ENCODE assay signal across 11 cellular contexts in the genomic region with DNA sequence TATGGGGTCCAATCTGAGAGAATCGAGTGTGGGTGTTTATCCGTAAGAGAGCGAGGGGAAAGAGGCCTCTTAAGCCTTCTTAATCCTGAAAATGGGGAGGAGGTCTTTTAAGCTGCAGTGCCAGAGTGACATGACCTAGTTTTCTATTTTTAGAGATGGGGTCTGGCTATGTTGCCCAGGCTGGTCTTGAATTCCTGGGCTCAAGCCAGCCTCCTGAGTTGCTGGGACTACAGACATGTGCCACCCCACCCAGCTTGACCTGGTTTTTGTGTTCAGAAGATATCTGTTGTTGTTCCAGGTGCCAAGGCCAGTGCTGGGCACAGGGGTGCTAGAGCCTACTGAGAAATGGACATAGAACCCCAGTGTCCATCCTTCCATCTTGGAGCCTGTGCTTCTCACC. TPM values are rescaled to one million over a fixed set of nuclear protein-coding genes. Genes with fewer than 3 reads are reported as not detected.
DNase-seq lines count a peak whose midpoint lies in the region; FAIRE-seq and TF ChIP-seq lines count a peak whose summit lies in the region.
"Had no signal": no experiment of that assay in that cellular context is flagged by ENCODE, and none has a peak within 500 bp of the region (broad histone marks: within the 10 kb centered on the region; RNA-seq: fewer than 3 reads in every experiment).

No MANE protein-coding gene starts in this region.

- TF ChIP-seq POLR2A in H1 (IDR thresholded peaks at IDR 0.05; ENCODE audit: control extremely low read depth in 1 of 2, low read depth in 2 of 2, low read length in 2 of 2) = no peak

- POLR2A ChIA-PET in H1 (lab: Charles Lee; ENCODE audit: partially characterized antibody) = interaction anchor here (1.5 to 9.5 kb wide), 4 partner anchors 9 to 38 kb away, joined by 3 to 79 read pairs (median 28); partner anchors contain the start of genes ESRRA and PPP1R14B

- no peak for DNase-seq in H1 (ENCODE audit: low read depth in 1 of 2, low spot score in 2 of 2)
- no peak for DNase-seq in trophoblast cell
- no peak for DNase-seq in midbrain (lab: John Stamatoyannopoulos, UW)
- no peak for DNase-seq in dermis blood vessel endothelial cell
- DNase-seq in central memory CD4-positive, alpha-beta T cell = no peak
- DNase-seq: hippocampal formation, SJCRH30 had no signal

- no peak for FAIRE-seq in H1 (lab: Jason Lieb, UNC)

- TF ChIP-seq RAD21 in H1 (IDR thresholded peaks at IDR 0.05 in 1 of 2, conservative IDR thresholded peaks at IDR 0.05 in 1 of 2; ENCODE audit: low read depth in 2 of 2, low read length in 2 of 2) = no peak

- H3K27me3 ChIP-seq in DOHH2 (ENCODE audit: control insufficient read depth, low read length) (no peaks in the 10 kb centered on the region), OCI-LY1 (ENCODE audit: insufficient read depth, low read length) (no peaks in the 10 kb centered on the region), H1 (replicated peaks in 1 of 4; ENCODE audit: control insufficient read depth in 3 of 4, extremely low read depth in 1 of 4, insufficient read depth in 3 of 4, low read length in 3 of 4) (peaks cover 0 to 7% (median 0%) of the 10 kb centered on the region in 4 experiments; a peak in 3 of 7 replicates), trophoblast cell (ENCODE audit: insufficient read depth, low read length) (no peaks in the 10 kb centered on the region)
- H3K27me3 ChIP-seq: SJCRH30 had no signal

- H3K4me3 ChIP-seq in DOHH2 (ENCODE audit: low read length) (no peak overlapping the region; the same call in 1 of the 2 replicates), OCI-LY1 (ENCODE audit: low read depth, low read length, poor library complexity, severe bottlenecking) (no peak overlapping the region), H1 (ENCODE audit: extremely low read depth in 1 of 4, insufficient read depth in 2 of 4, low read depth in 3 of 4, low read length in 4 of 4) (no peak overlapping the region), trophoblast cell (ENCODE audit: low read depth, low read length) (no peak overlapping the region)

- CTCF ChIA-PET in H1 (lab: Charles Lee; ENCODE audit: partially characterized antibody) = interaction anchor here (0.6 to 11.4 kb wide), 8 partner anchors 13 to 69 kb away, joined by 3 to 134 read pairs (median 5); partner anchors contain the start of genes CATSPERZ, ESRRA, PRDX5 and TRMT112

- H3K18ac ChIP-seq in H1 (ENCODE audit: extremely low read depth, low read length) = no peak overlapping the region
- H3K18ac ChIP-seq in trophoblast cell (ENCODE audit: low read length) = no peak overlapping the region

- TF ChIP-seq EP300 in H1 (IDR thresholded peaks at IDR 0.05; ENCODE audit: borderline replicate concordance in 1 of 2, low read depth in 2 of 2, low read length in 2 of 2) = no peak

- no peak overlapping the region for H2AFZ ChIP-seq in OCI-LY1 (ENCODE audit: low read length)
- no peak overlapping the region for H2AFZ ChIP-seq in H1 (ENCODE audit: low read length)
- no peak overlapping the region for H2AFZ ChIP-seq in trophoblast cell (ENCODE audit: insufficient read depth, low read length, poor library complexity)

- H3F3A ChIP-seq in DOHH2 (ENCODE audit: control insufficient read depth, insufficient read depth) (peaks cover 2% of the 10 kb centered on the region; the same call in 1 of the 2 replicates), OCI-LY1 (ENCODE audit: insufficient read depth, low read length) (no peaks in the 10 kb centered on the region)

- H3K79me1 ChIP-seq in H1 (ENCODE audit: low read depth, low read length) (no peaks in the 10 kb centered on the region; the same call in 1 of the 2 replicates), trophoblast cell (ENCODE audit: low read length) (peaks cover 14% of the 10 kb centered on the region)

- H3K56ac ChIP-seq in H1 (replicated peaks; ENCODE audit: insufficient read length, low read depth, low read length) = no peak overlapping the region

- no peak overlapping the region for H4K12ac ChIP-seq in trophoblast cell (ENCODE audit: low read depth, low read length)

- H3K4me2 ChIP-seq in DOHH2 (ENCODE audit: low read length) (peak overlapping the region; percentile 82; the same call in 1 of the 2 replicates), OCI-LY1 (ENCODE audit: low read length) (0 out of 2 replicates have a peak overlapping the region, but pooled peaks have one; percentile 98), H1 (ENCODE audit: insufficient read depth in 1 of 2, low read depth in 2 of 2, low read length in 2 of 2) (no peak overlapping the region; a peak in 1 of 4 replicates), trophoblast cell (ENCODE audit: low read length) (no peak overlapping the region)

- no peaks in the 10 kb centered on the region; the same call in 1 of the 2 replicates for H3K36me3 ChIP-seq in DOHH2 (ENCODE audit: control insufficient read depth, low read length)
- H3K36me3 ChIP-seq in OCI-LY1 (ENCODE audit: insufficient read depth, low read length) = peaks cover 27% of the 10 kb centered on the region; the same call in 1 of the 2 replicates
- no peaks in the 10 kb centered on the region; a peak in 1 of 8 replicates for H3K36me3 ChIP-seq in H1 (ENCODE audit: control insufficient read depth in 2 of 4, insufficient read depth in 4 of 4, low read length in 3 of 4)
- H3K36me3 ChIP-seq in trophoblast cell (ENCODE audit: control insufficient read depth in 1 of 2, insufficient read depth in 2 of 2, low read length in 2 of 2) = peaks cover 14 to 18% of the 10 kb centered on the region in 2 experiments
- H3K36me3 ChIP-seq: SJCRH30 had no signal

- peaks cover 10% of the 10 kb centered on the region; the same call in 1 of the 2 replicates for H3K23me2 ChIP-seq in H1 (ENCODE audit: low read depth, low read length)

- peaks cover 12% of the 10 kb centered on the region for H3K79me2 ChIP-seq in DOHH2 (ENCODE audit: control insufficient read depth, low read length)
- no peaks in the 10 kb centered on the region for H3K79me2 ChIP-seq in OCI-LY1 (ENCODE audit: insufficient read depth, low read length)
- H3K79me2 ChIP-seq in H1 (ENCODE audit: control insufficient read depth in 1 of 2, insufficient read depth in 2 of 2, low read length in 2 of 2) = no peaks in the 10 kb centered on the region
- H3K79me2 ChIP-seq in trophoblast cell (ENCODE audit: control insufficient read depth, insufficient read depth, low read length, poor library complexity) = peaks cover 7% of the 10 kb centered on the region

- H4K91ac ChIP-seq in H1 (replicated peaks; ENCODE audit: insufficient read length, low read length) (peak overlapping the region; percentile 60), trophoblast cell (ENCODE audit: low read depth, low read length) (no peak overlapping the region)

- 93% methylated on average over 3 of the region's 3 CpGs; no CpG with 5 or more reads in 1 of the 2 experiments for WGBS in H1 (ENCODE audit: extremely low coverage in 1 of 2, insufficient coverage in 1 of 2, insufficient read length in 1 of 2, insufficient replicate concordance in 2 of 2, low coverage in 1 of 2, low lambda C conversion rate in 2 of 2, missing lambda C conversion rate in 1 of 2), 2 experiments
- no CpG with 5 or more reads among the region's 3 CpGs for WGBS in trophoblast cell (ENCODE audit: extremely low coverage, insufficient coverage, insufficient read length)

- H3K4me1 ChIP-seq in DOHH2 (ENCODE audit: control insufficient read depth, low read length) (peaks cover 19% of the 10 kb centered on the region), OCI-LY1 (ENCODE audit: insufficient read depth, low read length, severe bottlenecking) (peaks cover 17% of the 10 kb centered on the region), H1 (replicated peaks in 1 of 4; ENCODE audit: control insufficient read depth in 3 of 4, insufficient read depth in 4 of 4, low read length in 3 of 4) (peaks cover 0 to 8% (median 4%) of the 10 kb centered on the region in 4 experiments; a peak in 4 of 7 replicates), trophoblast cell (ENCODE audit: control insufficient read depth in 1 of 2, insufficient read depth in 2 of 2, low read length in 2 of 2) (peaks cover 14 to 18% of the 10 kb centered on the region in 2 experiments)
- H3K4me1 ChIP-seq: SJCRH30 had no signal

- H3K4ac ChIP-seq in H1 (replicated peaks; ENCODE audit: insufficient read length, low read depth, low read length) (no peak overlapping the region), trophoblast cell (ENCODE audit: low read depth, low read length) (no peak overlapping the region)

- H2BK20ac ChIP-seq in H1 (ENCODE audit: low read length) = no peak overlapping the region

- H2AK5ac ChIP-seq in H1 (ENCODE audit: low read depth, low read length) (no peak overlapping the region), trophoblast cell (ENCODE audit: low read length) (peak overlapping the region; percentile 50)

- no peak overlapping the region for H2BK15ac ChIP-seq in H1 (ENCODE audit: low read length)

- H3K9me2 ChIP-seq in DOHH2 (replicated peaks; ENCODE audit: control insufficient read depth, low read length) = no peaks in the 10 kb centered on the region
- no peaks in the 10 kb centered on the region for H3K9me2 ChIP-seq in OCI-LY1 (ENCODE audit: low read depth, low read length)

- H3K23ac ChIP-seq in H1 (ENCODE audit: insufficient read length) = no peak overlapping the region
- H3K23ac ChIP-seq in trophoblast cell (ENCODE audit: low read length) = no peak overlapping the region

- H3K27ac ChIP-seq in DOHH2 (ENCODE audit: low read depth, low read length) (no peak overlapping the region), OCI-LY1 (ENCODE audit: low read depth, low read length, poor library complexity, severe bottlenecking) (no peak overlapping the region), H1 (ENCODE audit: low read depth, low read length) (no peak overlapping the region), trophoblast cell (ENCODE audit: low read depth, low read length) (no peak overlapping the region)
- H3K27ac ChIP-seq: SJCRH30 had no signal

- H3K9ac ChIP-seq in OCI-LY1 (ENCODE audit: low read length) = no peak overlapping the region; the same call in 1 of the 2 replicates
- no peak overlapping the region for H3K9ac ChIP-seq in H1 (replicated peaks in 1 of 4; ENCODE audit: extremely low read depth in 1 of 4, low read depth in 3 of 4, low read length in 3 of 4)
- H3K9ac ChIP-seq in trophoblast cell (ENCODE audit: low read length) = no peak overlapping the region

- H4K20me1 ChIP-seq in DOHH2 (ENCODE audit: control insufficient read depth, insufficient read depth, low read depth, low read length) = no peaks in the 10 kb centered on the region
- no peaks in the 10 kb centered on the region for H4K20me1 ChIP-seq in OCI-LY1 (ENCODE audit: insufficient read depth, low read length)
- H4K20me1 ChIP-seq in H1 (replicated peaks in 1 of 2; ENCODE audit: control insufficient read depth in 1 of 2, insufficient read depth in 2 of 2, low read length in 2 of 2) = peaks cover 0 to 3% of the 10 kb centered on the region in 2 experiments

- H2BK12ac ChIP-seq in H1 (ENCODE audit: low read depth, low read length) = no peak overlapping the region
- no peak overlapping the region for H2BK12ac ChIP-seq in trophoblast cell (ENCODE audit: low read length)

- 0 out of 2 replicates have a peak overlapping the region, but pooled peaks have one; percentile 60 for H2BK5ac ChIP-seq in H1 (ENCODE audit: low read depth, low read length)
- no peak overlapping the region for H2BK5ac ChIP-seq in trophoblast cell (ENCODE audit: low read depth, low read length, poor library complexity)

- no peak overlapping the region for H4K8ac ChIP-seq in H1 (ENCODE audit: extremely low read depth, insufficient read depth, low read length)
- H4K8ac ChIP-seq in trophoblast cell (ENCODE audit: low read depth, low read length) = no peak overlapping the region

- H3K14ac ChIP-seq in H1 (ENCODE audit: insufficient read length) (no peak overlapping the region), trophoblast cell (ENCODE audit: low read length) (no peak overlapping the region)

- H2BK120ac ChIP-seq in H1 (replicated peaks; ENCODE audit: low read depth, low read length) (no peak overlapping the region), trophoblast cell (ENCODE audit: insufficient read depth, low read length, poor library complexity) (no peak overlapping the region)

- H3K9me3 ChIP-seq in DOHH2 (ENCODE audit: control insufficient read depth, insufficient read depth, low read length) = no peaks in the 10 kb centered on the region
- no peaks in the 10 kb centered on the region for H3K9me3 ChIP-seq in OCI-LY1 (ENCODE audit: low read length)
- H3K9me3 ChIP-seq in H1 (ENCODE audit: insufficient read depth in 2 of 2, low read depth in 1 of 2, low read length in 1 of 2) = no peaks in the 10 kb centered on the region
- H3K9me3 ChIP-seq in trophoblast cell (ENCODE audit: insufficient read depth, low read depth, low read length) = peaks cover 2% of the 10 kb centered on the region
- H3K9me3 ChIP-seq: SJCRH30 had no signal

- TF ChIP-seq CTCF in DOHH2 (IDR thresholded peaks at IDR 0.05; ENCODE audit: low read depth, low read length, poor library complexity, severe bottlenecking) (no peak), OCI-LY1 (IDR thresholded peaks at IDR 0.05; ENCODE audit: low read length) (no peak), H1 (IDR thresholded peaks at IDR 0.05; ENCODE audit: control extremely low read depth in 1 of 3, insufficient read depth in 1 of 3, low read depth in 1 of 3, low read length in 3 of 3) (no peak)

- no peak overlapping the region for H4K5ac ChIP-seq in H1 (ENCODE audit: insufficient read length, low read depth, low read length)

RNA-seq across cellular contexts. Expression of gene BAD, which starts 1.4 kb away (rescaled TPM):
- total RNA-seq in H1 (2021; fragmentation: NEBNext Ultra II Directional; extraction: Animal tissue kit (Norgen Biotek cat#: 25700)) = 23.1 and 25.3 TPM in 2 replicates
- 33.7 and 38.4 TPM in 2 replicates for polyA plus RNA-seq in H1 (2011; rRNA removed)
- 33.2 TPM for polyA plus RNA-seq in H1 (2011; cell fraction: cytosol; rRNA removed)
- 23.2 TPM for polyA plus RNA-seq in H1 (2011; cell fraction: nucleus; rRNA removed)
- polyA plus RNA-seq in H1 (2012, experiment 1 of 2) = 16.5 to 26.6 TPM (median 24.0 TPM) in 4 replicates
- polyA plus RNA-seq in H1 (2012, experiment 2 of 2) = 37.8 TPM
- polyA plus RNA-seq in H1 (2013, experiment 1 of 2) = 17.6 TPM
- polyA plus RNA-seq in H1 (2013, experiment 2 of 2) = 18.1 TPM
- 3.2 and 4.2 TPM in 2 replicates for polyA minus RNA-seq in H1 (2011; rRNA and poly(A)+ RNA removed)
- 7.0 TPM for polyA minus RNA-seq in H1 (2011; cell fraction: cytosol; rRNA and poly(A)+ RNA removed)
- polyA minus RNA-seq in H1 (2011; cell fraction: nucleus; rRNA and poly(A)+ RNA removed) = 14.7 TPM
- polyA plus RNA-seq in trophoblast cell (2013) = 48.1 and 49.0 TPM in 2 replicates
- 57.2 and 65.9 TPM in 2 replicates for total RNA-seq in dermis blood vessel endothelial cell

RNA-seq across cellular contexts. Expression of gene GPR137, which starts 2.6 kb away (rescaled TPM):
- 36.8 and 37.8 TPM in 2 replicates for total RNA-seq in H1 (2021; fragmentation: NEBNext Ultra II Directional; extraction: Animal tissue kit (Norgen Biotek cat#: 25700))
- polyA plus RNA-seq in H1 (2011; rRNA removed) = 36.2 and 55.5 TPM in 2 replicates
- 22.1 TPM for polyA plus RNA-seq in H1 (2011; cell fraction: cytosol; rRNA removed)
- 90.5 TPM for polyA plus RNA-seq in H1 (2011; cell fraction: nucleus; rRNA removed)
- 27.0 to 46.7 TPM (median 43.8 TPM) in 4 replicates for polyA plus RNA-seq in H1 (2012, experiment 1 of 2)
- polyA plus RNA-seq in H1 (2012, experiment 2 of 2) = 71.1 TPM
- polyA plus RNA-seq in H1 (2013, experiment 1 of 2) = 27.4 TPM
- 25.2 TPM for polyA plus RNA-seq in H1 (2013, experiment 2 of 2)
- 10.1 and 18.5 TPM in 2 replicates for polyA minus RNA-seq in H1 (2011; rRNA and poly(A)+ RNA removed)
- polyA minus RNA-seq in H1 (2011; cell fraction: cytosol; rRNA and poly(A)+ RNA removed) = 15.6 TPM
- polyA minus RNA-seq in H1 (2011; cell fraction: nucleus; rRNA and poly(A)+ RNA removed) = 10.0 TPM
- 35.4 and 37.0 TPM in 2 replicates for polyA plus RNA-seq in trophoblast cell (2013)
- 11.5 and 12.1 TPM in 2 replicates for total RNA-seq in dermis blood vessel endothelial cell

RNA-seq across cellular contexts. Expression of gene KCNK4, which starts 8.0 kb away (rescaled TPM):
- total RNA-seq in H1 (2021; fragmentation: NEBNext Ultra II Directional; extraction: Animal tissue kit (Norgen Biotek cat#: 25700)) = 0.19 TPM in 1 of 2 replicates, not detected in the other
- not detected in 2 replicates for polyA plus RNA-seq in H1 (2011; rRNA removed)
- not detected for polyA plus RNA-seq in H1 (2011; cell fraction: cytosol; rRNA removed)
- polyA plus RNA-seq in H1 (2011; cell fraction: nucleus; rRNA removed) = 0.33 TPM
- polyA plus RNA-seq in H1 (2012, experiment 1 of 2) = 0.12 to 0.18 TPM in 2 of 4 replicates, not detected in the others
- polyA plus RNA-seq in H1 (2012, experiment 2 of 2) = 0.12 TPM
- polyA plus RNA-seq in H1 (2013, experiment 1 of 2) = 0.16 TPM
- polyA plus RNA-seq in H1 (2013, experiment 2 of 2) = 0.11 TPM
- polyA minus RNA-seq in H1 (2011; rRNA and poly(A)+ RNA removed) = not detected in 2 replicates
- polyA minus RNA-seq in H1 (2011; cell fraction: cytosol; rRNA and poly(A)+ RNA removed) = not detected
- not detected for polyA minus RNA-seq in H1 (2011; cell fraction: nucleus; rRNA and poly(A)+ RNA removed)
- 0.05 and 0.08 TPM in 2 replicates for polyA plus RNA-seq in trophoblast cell (2013)
- total RNA-seq in dermis blood vessel endothelial cell = 0.17 TPM in 1 of 2 replicates, not detected in the other
- total RNA-seq: dermis microvascular lymphatic vessel endothelial cell, HT1080, SJCRH30 had no signal

RNA-seq across cellular contexts. Expression of gene CATSPERZ, which starts 17.1 kb away (rescaled TPM):
- not detected in 2 replicates for total RNA-seq in H1 (2021; fragmentation: NEBNext Ultra II Directional; extraction: Animal tissue kit (Norgen Biotek cat#: 25700))
- 0.77 and 1.1 TPM in 2 replicates for polyA plus RNA-seq in H1 (2011; rRNA removed)
- 0.85 TPM for polyA plus RNA-seq in H1 (2011; cell fraction: cytosol; rRNA removed)
- 1.6 TPM for polyA plus RNA-seq in H1 (2011; cell fraction: nucleus; rRNA removed)
- polyA plus RNA-seq in H1 (2012, experiment 1 of 2) = 0.46 to 0.96 TPM (median 0.73 TPM) in 3 of 4 replicates, not detected in the other
- polyA plus RNA-seq in H1 (2012, experiment 2 of 2) = 0.71 TPM
- 0.49 TPM for polyA plus RNA-seq in H1 (2013, experiment 1 of 2)
- 0.66 TPM for polyA plus RNA-seq in H1 (2013, experiment 2 of 2)
- polyA minus RNA-seq in H1 (2011; rRNA and poly(A)+ RNA removed) = not detected in 2 replicates
- not detected for polyA minus RNA-seq in H1 (2011; cell fraction: cytosol; rRNA and poly(A)+ RNA removed)
- not detected for polyA minus RNA-seq in H1 (2011; cell fraction: nucleus; rRNA and poly(A)+ RNA removed)
- 1.0 and 1.2 TPM in 2 replicates for polyA plus RNA-seq in trophoblast cell (2013)
- total RNA-seq in dermis blood vessel endothelial cell = not detected in 2 replicates
- total RNA-seq: dermis microvascular lymphatic vessel endothelial cell, SJCRH30 had no signal

RNA-seq across cellular contexts. Expression of gene ESRRA, which starts 22.2 kb away (rescaled TPM):
- 36.1 and 37.0 TPM in 2 replicates for total RNA-seq in H1 (2021; fragmentation: NEBNext Ultra II Directional; extraction: Animal tissue kit (Norgen Biotek cat#: 25700))
- polyA plus RNA-seq in H1 (2011; rRNA removed) = 18.2 and 20.9 TPM in 2 replicates
- 24.8 TPM for polyA plus RNA-seq in H1 (2011; cell fraction: cytosol; rRNA removed)
- 29.9 TPM for polyA plus RNA-seq in H1 (2011; cell fraction: nucleus; rRNA removed)
- polyA plus RNA-seq in H1 (2012, experiment 1 of 2) = 24.8 to 32.6 TPM (median 31.0 TPM) in 4 replicates
- polyA plus RNA-seq in H1 (2012, experiment 2 of 2) = 28.6 TPM
- 13.1 TPM for polyA plus RNA-seq in H1 (2013, experiment 1 of 2)
- polyA plus RNA-seq in H1 (2013, experiment 2 of 2) = 13.3 TPM
- 9.2 and 9.3 TPM in 2 replicates for polyA minus RNA-seq in H1 (2011; rRNA and poly(A)+ RNA removed)
- polyA minus RNA-seq in H1 (2011; cell fraction: cytosol; rRNA and poly(A)+ RNA removed) = 19.5 TPM
- polyA minus RNA-seq in H1 (2011; cell fraction: nucleus; rRNA and poly(A)+ RNA removed) = 13.9 TPM
- 20.9 and 21.0 TPM in 2 replicates for polyA plus RNA-seq in trophoblast cell (2013)
- 60.3 and 76.7 TPM in 2 replicates for total RNA-seq in dermis blood vessel endothelial cell

Comparison
In these comparisons a context has a peak if more than half of its experiments do, and no peak if none do; other contexts are left out.
1. H3K4me2 ChIP-seq: peak in DOHH2 (single experiment) and OCI-LY1 (single experiment); none in H1 (0 of 2) and trophoblast cell (single experiment).